ENCODE assay signal across 8 cellular contexts in the genomic region with DNA sequence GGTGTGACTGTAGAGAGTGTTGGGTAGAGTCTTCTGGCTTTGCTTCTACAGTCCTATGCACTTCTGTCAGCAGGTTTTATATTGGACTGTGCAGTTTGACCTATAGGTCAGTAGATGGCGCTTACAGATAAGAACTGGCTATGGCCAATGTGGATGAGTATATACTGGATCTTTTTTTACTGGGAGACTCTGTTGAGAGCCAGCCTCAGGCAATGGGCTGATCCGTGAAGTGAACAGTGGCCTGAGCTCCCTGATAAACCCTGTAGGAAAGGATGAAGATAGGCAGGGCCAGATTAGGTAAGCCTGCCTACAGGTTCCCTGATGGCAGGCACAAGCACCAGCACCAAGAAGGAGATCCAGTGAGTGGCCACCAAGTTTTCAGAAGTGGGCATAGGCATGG.
DNase-seq lines count a peak whose midpoint lies in the region; ATAC-seq and TF ChIP-seq lines count a peak whose summit lies in the region.

No MANE protein-coding gene starts in this region.

- POLR2A ChIA-PET in RWPE1 (lab: Yijun Ruan, JAX; ENCODE audit: low non-redundant PET), result no interaction called here

- no peaks in the 10 kb centered on the region for H3K36me3 ChIP-seq in psoas muscle (ENCODE audit: insufficient read depth in 1 of 2, low read depth in 1 of 2)

- intact Hi-C loops in psoas muscle (cut with DNase I), result loop anchor here (2.0 to 10.0 kb wide), 5 partner anchors 225 to 1605 kb away; no protein-coding TSS in a partner anchor

- DNase-seq in NCI-H524 (lab: John Stamatoyannopoulos, UW) (peak; percentile 7 to 73), NCI-H524 treated with DMSO at 0.1 percent for 48 hours (lab: John Stamatoyannopoulos, UW) (no peak), H4 (ENCODE audit: low spot score) (peak; percentile 2), RWPE1 (ENCODE audit: low spot score) (peak; percentile 4), fibroblast of the conjunctiva (ENCODE audit: low read depth) (peak; percentile 54), psoas muscle (no peak), coronary artery (ENCODE audit: low spot score) (no peak)

- WGBS in psoas muscle, 3 donors, result 2 to 5% (median 3%) methylated on average over 2 of the region's 2 CpGs

- TF ChIP-seq CTCF in RWPE1 (conservative IDR thresholded peaks at IDR 0.05; ENCODE audit: low read depth) (peak; percentile 71), psoas muscle (IDR thresholded peaks at IDR 0.05) (peak; percentile 75), coronary artery (IDR thresholded peaks at IDR 0.05) (no peak)

- peak; percentile 80 to 86 (median 82) for ATAC-seq in psoas muscle

- TF ChIP-seq EP300 in Ishikawa (IDR thresholded peaks at IDR 0.05; ENCODE audit: borderline replicate concordance), result no peak

- no peaks in the 10 kb centered on the region for H3K9me3 ChIP-seq in psoas muscle

- H3K27ac ChIP-seq in RWPE1 (no peak overlapping the region), psoas muscle (no peak overlapping the region), coronary artery (no peak overlapping the region)

- H3K4me3 ChIP-seq in psoas muscle (no peak overlapping the region), coronary artery (no peak overlapping the region)

- H3K27me3 ChIP-seq in psoas muscle (ENCODE audit: insufficient read depth in 3 of 3, low read length in 2 of 3), result no peaks in the 10 kb centered on the region

- no peaks in the 10 kb centered on the region for H3K4me1 ChIP-seq in psoas muscle

- CTCF ChIA-PET in RWPE1 (lab: Yijun Ruan, JAX), result no interaction called here

- peak; percentile 80 for TF ChIP-seq RAD21 in Ishikawa (IDR thresholded peaks at IDR 0.05; ENCODE audit: low read depth)

TF ChIP-seq in Ishikawa, 13 proteins besides CTCF, POLR2A, EP300 and RAD21:
- TF ChIP-seq ZBTB7A (IDR thresholded peaks at IDR 0.05; ENCODE audit: low read depth), result no peak
- TF ChIP-seq, protein P1, sequence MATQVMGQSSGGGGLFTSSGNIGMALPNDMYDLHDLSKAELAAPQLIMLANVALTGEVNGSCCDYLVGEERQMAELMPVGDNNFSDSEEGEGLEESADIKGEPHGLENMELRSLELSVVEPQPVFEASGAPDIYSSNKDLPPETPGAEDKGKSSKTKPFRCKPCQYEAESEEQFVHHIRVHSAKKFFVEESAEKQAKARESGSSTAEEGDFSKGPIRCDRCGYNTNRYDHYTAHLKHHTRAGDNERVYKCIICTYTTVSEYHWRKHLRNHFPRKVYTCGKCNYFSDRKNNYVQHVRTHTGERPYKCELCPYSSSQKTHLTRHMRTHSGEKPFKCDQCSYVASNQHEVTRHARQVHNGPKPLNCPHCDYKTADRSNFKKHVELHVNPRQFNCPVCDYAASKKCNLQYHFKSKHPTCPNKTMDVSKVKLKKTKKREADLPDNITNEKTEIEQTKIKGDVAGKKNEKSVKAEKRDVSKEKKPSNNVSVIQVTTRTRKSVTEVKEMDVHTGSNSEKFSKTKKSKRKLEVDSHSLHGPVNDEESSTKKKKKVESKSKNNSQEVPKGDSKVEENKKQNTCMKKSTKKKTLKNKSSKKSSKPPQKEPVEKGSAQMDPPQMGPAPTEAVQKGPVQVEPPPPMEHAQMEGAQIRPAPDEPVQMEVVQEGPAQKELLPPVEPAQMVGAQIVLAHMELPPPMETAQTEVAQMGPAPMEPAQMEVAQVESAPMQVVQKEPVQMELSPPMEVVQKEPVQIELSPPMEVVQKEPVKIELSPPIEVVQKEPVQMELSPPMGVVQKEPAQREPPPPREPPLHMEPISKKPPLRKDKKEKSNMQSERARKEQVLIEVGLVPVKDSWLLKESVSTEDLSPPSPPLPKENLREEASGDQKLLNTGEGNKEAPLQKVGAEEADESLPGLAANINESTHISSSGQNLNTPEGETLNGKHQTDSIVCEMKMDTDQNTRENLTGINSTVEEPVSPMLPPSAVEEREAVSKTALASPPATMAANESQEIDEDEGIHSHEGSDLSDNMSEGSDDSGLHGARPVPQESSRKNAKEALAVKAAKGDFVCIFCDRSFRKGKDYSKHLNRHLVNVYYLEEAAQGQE (IDR thresholded peaks at IDR 0.05; ENCODE audit: low read depth), result no peak
- no peak for TF ChIP-seq NFIC (IDR thresholded peaks at IDR 0.05)
- no peak for TF ChIP-seq TCF12 (IDR thresholded peaks at IDR 0.05; ENCODE audit: low read depth)

Comparison
In these comparisons a context has a peak if more than half of its experiments do, and no peak if none do; other contexts are left out.
1. DNase-seq: peak in NCI-H524 (2 of 2), H4 (single experiment), RWPE1 (single experiment) and fibroblast of the conjunctiva (single experiment); none in NCI-H524 treated with DMSO at 0.1 percent for 48 hours (single experiment), psoas muscle (0 of 2) and coronary artery (single experiment).